25 cellular contexts compared by ENCODE assay signal in the genomic region with DNA sequence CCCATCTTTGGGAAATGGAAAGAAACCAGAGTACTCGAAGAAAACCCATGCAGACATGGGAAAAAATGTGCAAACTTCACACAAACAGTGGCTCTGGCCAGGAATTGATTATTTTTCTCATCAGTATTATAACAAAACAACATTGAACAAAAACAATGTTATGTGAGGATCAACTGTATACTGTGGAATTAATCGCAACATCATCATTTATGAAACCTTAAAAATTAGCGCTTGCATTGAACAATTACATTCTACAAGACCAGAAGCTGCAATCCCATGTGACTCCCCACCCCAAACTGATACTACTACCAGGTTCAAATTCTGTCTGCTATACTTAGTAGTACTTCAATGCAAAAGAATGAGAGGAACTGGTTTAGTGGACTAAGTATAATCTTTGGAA.
"Had no signal": no experiment of that assay in that cellular context is flagged by ENCODE, and none has a peak within 500 bp of the region (broad histone marks: within the 10 kb centered on the region; RNA-seq: fewer than 3 reads in every experiment).

No MANE protein-coding gene starts in this region.

- ATAC-seq: effector memory CD8-positive, alpha-beta T cell; esophagus mucosa; gastrocnemius medialis; heart right ventricle; left cardiac atrium; left lung; left ventricle myocardium superior; lower lobe of right lung; mucosa of descending colon had no signal

- DNase-seq: colonic mucosa; cortex of kidney; effector CD8-positive, alpha-beta T cell; effector memory CD8-positive, alpha-beta T cell; endodermal cell; erythroblast; esophagus squamous epithelium; foreskin fibroblast; foreskin melanocyte; gastrocnemius medialis; glutamatergic neuron; head of caudate nucleus; heart right ventricle; hippocampal formation; left cardiac atrium; left lung; left ventricle myocardium superior; lower lobe of right lung; mesenchymal stem cell; mucosa of descending colon had no signal

- H3K4me3 ChIP-seq: colonic mucosa, esophagus squamous epithelium, gastrocnemius medialis, heart right ventricle, left lung, lower lobe of right lung, mucosa of descending colon had no signal

- H3K4me1 ChIP-seq: colonic mucosa, esophagus squamous epithelium, gastrocnemius medialis, heart right ventricle, left lung, lower lobe of right lung had no signal

- H3K9me3 ChIP-seq: colonic mucosa, esophagus squamous epithelium, gastrocnemius medialis, heart right ventricle, left lung, lower lobe of right lung, mucosa of descending colon had no signal

- H3K27ac ChIP-seq: colonic mucosa, epithelial cell of prostate, esophagus squamous epithelium, gastrocnemius medialis, heart right ventricle, left lung, lower lobe of right lung had no signal

- H3K27me3 ChIP-seq: colonic mucosa, esophagus squamous epithelium, gastrocnemius medialis, heart right ventricle, left lung had no signal

- FAIRE-seq: endometrium, islet of Langerhans, keratinocyte had no signal

- H3K36me3 ChIP-seq: colonic mucosa, esophagus squamous epithelium, gastrocnemius medialis, heart right ventricle, left lung, lower lobe of right lung had no signal
